Comparison of ENCODE assay signal across 4 cellular contexts in the genomic region with DNA sequence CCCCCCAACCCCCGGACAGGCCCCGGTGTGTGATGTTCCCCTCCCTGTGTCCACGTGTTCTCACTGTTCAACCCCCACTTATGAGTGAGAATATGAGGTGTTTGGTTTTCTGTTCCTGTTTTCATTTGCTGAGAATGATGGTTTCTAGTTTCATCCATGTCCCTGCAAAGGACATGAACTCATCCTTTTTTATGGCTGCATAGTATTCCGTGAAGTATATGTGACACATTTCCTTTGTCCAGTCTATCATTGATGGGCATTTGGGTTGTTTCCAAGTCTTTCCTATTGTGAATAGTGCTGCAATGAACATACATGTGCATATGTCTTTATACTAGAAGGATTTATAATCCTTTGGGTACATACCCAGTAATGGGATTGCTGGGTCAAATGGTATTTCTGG. TPM values are rescaled to one million over a fixed set of nuclear protein-coding genes. Genes with fewer than 3 reads are reported as not detected.
"Had no signal": no experiment of that assay in that cellular context is flagged by ENCODE, and none has a peak within 500 bp of the region (broad histone marks: within the 10 kb centered on the region; RNA-seq: fewer than 3 reads in every experiment).

No MANE protein-coding gene starts in this region.

RNA-seq across cellular contexts. Expression of gene CYP24A1, which starts 42.7 kb away (rescaled TPM):
- total RNA-seq: Right ventricle myocardium inferior; SJCRH30; SK-MEL-5; T-helper 1 cell treated with Interleukin-12 subunit alpha and Interleukin-12 subunit beta and Interleukin-4 antibody, amounts not matched to agents 30 ng/mL and 1 ng/mL, for 36 hours had no signal
